ENCODE assay signal across 1 cellular context in the genomic region with DNA sequence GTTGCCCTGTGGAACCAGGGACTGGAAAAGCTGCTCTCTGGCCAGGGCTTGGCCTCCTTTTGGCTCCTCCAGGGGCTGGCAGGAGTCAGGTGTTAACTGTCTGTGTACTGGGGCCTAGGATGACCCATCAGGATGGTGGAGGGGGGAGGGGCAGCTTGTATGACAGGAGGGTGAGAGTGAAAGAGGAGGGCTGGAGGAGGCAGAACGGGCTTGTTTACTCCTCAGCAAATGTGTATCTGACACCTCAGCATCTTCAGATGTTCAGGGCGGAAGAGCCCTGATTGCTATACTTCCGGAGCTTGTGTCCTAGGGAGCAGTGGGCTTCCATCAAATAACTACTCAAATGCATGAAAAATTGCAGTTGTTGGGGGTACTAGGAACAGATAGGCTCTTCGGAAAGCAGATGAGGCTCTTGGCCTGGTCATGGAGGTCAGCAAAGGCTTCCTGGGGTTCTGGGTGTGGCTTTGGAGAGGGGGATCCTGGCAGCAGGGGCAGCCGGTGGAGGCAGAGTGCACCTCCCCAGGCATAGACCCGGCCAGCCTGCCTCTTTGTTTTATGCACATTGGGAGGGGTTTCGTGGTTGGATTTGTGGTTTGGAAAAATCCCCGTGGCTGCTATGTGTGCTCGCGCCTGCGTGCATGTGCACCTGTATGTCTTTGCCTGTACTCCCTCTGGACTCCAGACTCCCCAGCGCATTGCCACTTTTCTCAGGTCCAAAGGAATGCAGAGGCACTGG.
TF ChIP-seq lines count a peak whose summit lies in the region.

No MANE protein-coding gene starts in this region.

TF ChIP-seq in GM23338, 12 proteins besides CTCF, POLR2A, EP300 and RAD21 (continued from another document):
- TF ChIP-seq POLR2AphosphoS5 (IDR thresholded peaks at IDR 0.05; ENCODE audit: low read depth): no peak
- TF ChIP-seq, protein P1, sequence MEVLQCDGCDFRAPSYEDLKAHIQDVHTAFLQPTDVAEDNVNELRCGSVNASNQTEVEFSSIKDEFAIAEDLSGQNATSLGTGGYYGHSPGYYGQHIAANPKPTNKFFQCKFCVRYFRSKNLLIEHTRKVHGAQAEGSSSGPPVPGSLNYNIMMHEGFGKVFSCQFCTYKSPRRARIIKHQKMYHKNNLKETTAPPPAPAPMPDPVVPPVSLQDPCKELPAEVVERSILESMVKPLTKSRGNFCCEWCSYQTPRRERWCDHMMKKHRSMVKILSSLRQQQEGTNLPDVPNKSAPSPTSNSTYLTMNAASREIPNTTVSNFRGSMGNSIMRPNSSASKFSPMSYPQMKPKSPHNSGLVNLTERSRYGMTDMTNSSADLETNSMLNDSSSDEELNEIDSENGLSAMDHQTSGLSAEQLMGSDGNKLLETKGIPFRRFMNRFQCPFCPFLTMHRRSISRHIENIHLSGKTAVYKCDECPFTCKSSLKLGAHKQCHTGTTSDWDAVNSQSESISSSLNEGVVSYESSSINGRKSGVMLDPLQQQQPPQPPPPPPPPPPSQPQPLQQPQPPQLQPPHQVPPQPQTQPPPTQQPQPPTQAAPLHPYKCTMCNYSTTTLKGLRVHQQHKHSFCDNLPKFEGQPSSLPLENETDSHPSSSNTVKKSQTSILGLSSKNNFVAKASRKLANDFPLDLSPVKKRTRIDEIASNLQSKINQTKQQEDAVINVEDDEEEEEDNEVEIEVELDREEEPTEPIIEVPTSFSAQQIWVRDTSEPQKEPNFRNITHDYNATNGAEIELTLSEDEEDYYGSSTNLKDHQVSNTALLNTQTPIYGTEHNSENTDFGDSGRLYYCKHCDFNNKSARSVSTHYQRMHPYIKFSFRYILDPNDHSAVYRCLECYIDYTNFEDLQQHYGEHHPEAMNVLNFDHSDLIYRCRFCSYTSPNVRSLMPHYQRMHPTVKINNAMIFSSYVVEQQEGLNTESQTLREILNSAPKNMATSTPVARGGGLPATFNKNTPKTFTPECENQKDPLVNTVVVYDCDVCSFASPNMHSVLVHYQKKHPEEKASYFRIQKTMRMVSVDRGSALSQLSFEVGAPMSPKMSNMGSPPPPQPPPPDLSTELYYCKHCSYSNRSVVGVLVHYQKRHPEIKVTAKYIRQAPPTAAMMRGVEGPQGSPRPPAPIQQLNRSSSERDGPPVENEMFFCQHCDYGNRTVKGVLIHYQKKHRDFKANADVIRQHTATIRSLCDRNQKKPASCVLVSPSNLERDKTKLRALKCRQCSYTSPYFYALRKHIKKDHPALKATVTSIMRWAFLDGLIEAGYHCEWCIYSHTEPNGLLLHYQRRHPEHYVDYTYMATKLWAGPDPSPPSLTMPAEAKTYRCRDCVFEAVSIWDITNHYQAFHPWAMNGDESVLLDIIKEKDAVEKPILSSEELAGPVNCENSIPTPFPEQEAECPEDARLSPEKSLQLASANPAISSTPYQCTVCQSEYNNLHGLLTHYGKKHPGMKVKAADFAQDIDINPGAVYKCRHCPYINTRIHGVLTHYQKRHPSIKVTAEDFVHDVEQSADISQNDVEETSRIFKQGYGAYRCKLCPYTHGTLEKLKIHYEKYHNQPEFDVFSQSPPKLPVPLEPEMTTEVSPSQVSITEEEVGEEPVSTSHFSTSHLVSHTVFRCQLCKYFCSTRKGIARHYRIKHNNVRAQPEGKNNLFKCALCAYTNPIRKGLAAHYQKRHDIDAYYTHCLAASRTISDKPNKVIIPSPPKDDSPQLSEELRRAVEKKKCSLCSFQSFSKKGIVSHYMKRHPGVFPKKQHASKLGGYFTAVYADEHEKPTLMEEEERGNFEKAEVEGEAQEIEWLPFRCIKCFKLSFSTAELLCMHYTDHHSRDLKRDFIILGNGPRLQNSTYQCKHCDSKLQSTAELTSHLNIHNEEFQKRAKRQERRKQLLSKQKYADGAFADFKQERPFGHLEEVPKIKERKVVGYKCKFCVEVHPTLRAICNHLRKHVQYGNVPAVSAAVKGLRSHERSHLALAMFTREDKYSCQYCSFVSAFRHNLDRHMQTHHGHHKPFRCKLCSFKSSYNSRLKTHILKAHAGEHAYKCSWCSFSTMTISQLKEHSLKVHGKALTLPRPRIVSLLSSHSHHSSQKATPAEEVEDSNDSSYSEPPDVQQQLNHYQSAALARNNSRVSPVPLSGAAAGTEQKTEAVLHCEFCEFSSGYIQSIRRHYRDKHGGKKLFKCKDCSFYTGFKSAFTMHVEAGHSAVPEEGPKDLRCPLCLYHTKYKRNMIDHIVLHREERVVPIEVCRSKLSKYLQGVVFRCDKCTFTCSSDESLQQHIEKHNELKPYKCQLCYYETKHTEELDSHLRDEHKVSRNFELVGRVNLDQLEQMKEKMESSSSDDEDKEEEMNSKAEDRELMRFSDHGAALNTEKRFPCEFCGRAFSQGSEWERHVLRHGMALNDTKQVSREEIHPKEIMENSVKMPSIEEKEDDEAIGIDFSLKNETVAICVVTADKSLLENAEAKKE (CRISPR knock-in tag; IDR thresholded peaks at IDR 0.05): no peak
- TF ChIP-seq, protein P2, sequence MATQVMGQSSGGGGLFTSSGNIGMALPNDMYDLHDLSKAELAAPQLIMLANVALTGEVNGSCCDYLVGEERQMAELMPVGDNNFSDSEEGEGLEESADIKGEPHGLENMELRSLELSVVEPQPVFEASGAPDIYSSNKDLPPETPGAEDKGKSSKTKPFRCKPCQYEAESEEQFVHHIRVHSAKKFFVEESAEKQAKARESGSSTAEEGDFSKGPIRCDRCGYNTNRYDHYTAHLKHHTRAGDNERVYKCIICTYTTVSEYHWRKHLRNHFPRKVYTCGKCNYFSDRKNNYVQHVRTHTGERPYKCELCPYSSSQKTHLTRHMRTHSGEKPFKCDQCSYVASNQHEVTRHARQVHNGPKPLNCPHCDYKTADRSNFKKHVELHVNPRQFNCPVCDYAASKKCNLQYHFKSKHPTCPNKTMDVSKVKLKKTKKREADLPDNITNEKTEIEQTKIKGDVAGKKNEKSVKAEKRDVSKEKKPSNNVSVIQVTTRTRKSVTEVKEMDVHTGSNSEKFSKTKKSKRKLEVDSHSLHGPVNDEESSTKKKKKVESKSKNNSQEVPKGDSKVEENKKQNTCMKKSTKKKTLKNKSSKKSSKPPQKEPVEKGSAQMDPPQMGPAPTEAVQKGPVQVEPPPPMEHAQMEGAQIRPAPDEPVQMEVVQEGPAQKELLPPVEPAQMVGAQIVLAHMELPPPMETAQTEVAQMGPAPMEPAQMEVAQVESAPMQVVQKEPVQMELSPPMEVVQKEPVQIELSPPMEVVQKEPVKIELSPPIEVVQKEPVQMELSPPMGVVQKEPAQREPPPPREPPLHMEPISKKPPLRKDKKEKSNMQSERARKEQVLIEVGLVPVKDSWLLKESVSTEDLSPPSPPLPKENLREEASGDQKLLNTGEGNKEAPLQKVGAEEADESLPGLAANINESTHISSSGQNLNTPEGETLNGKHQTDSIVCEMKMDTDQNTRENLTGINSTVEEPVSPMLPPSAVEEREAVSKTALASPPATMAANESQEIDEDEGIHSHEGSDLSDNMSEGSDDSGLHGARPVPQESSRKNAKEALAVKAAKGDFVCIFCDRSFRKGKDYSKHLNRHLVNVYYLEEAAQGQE (IDR thresholded peaks at IDR 0.05; ENCODE audit: unreplicated experiment): no peak
- no peak for TF ChIP-seq EZH2 (IDR thresholded peaks at IDR 0.05; ENCODE audit: low read depth, unreplicated experiment)
- TF ChIP-seq NANOG (IDR thresholded peaks at IDR 0.05; ENCODE audit: borderline replicate concordance): no peak
- no peak for TF ChIP-seq STAT1 (IDR thresholded peaks at IDR 0.05; ENCODE audit: unreplicated experiment)
- TF ChIP-seq ZNF114 (CRISPR knock-in tag; IDR thresholded peaks at IDR 0.05): no peak
- no peak for TF ChIP-seq CREB1 (CRISPR knock-in tag; IDR thresholded peaks at IDR 0.05; ENCODE audit: low read depth)
